Comparison of ENCODE assay signal across 9 cellular contexts in genomic region chr17:65556014-65556909, GRCh38. TPM values are rescaled to one million over a fixed set of nuclear protein-coding genes. Genes with fewer than 3 reads are reported as not detected.
A peak's percentile ranks its signal among the peaks of the same experiment; 100 is the strongest.
DNase-seq lines count a peak whose midpoint lies in the region; ATAC-seq and TF ChIP-seq lines count a peak whose summit lies in the region.
"Had no signal": no experiment of that assay in that cellular context is flagged by ENCODE, and none has a peak within 500 bp of the region (broad histone marks: within the 10 kb centered on the region; RNA-seq: fewer than 3 reads in every experiment).

No MANE protein-coding gene starts in this region.

- H3K9me3 Mint-ChIP-seq in GM23338: no peaks in the 10 kb centered on the region
- H3K9me3 Mint-ChIP-seq in naive B cell: no peaks in the 10 kb centered on the region
- H3K9me3 Mint-ChIP-seq: T-helper 1 cell treated with Interleukin-12 subunit alpha and Interleukin-12 subunit beta and Interleukin-4 antibody, amounts not matched to agents 30 μg/mL and 1 μg/mL, for 36 hours had no signal

- H3K36me3 Mint-ChIP-seq in GM23338 (ENCODE audit: low read depth) (peaks cover 12% of the 10 kb centered on the region; the same call in 2 of the 3 replicates), naive B cell (no peaks in the 10 kb centered on the region)

- H3K36me3 ChIP-seq in GM23338 (ENCODE audit: insufficient read depth): peaks cover 13% of the 10 kb centered on the region; the same call in 1 of the 2 replicates

- peaks cover 5% of the 10 kb centered on the region for H3K27me3 ChIP-seq in GM23338 (ENCODE audit: insufficient read depth)

- H3K4me1 Mint-ChIP-seq in GM23338: peaks cover 12% of the 10 kb centered on the region
- peaks cover 6 to 13% (median 11%) of the 10 kb centered on the region in 3 donors for H3K4me1 Mint-ChIP-seq in naive B cell

- H4K20me1 ChIP-seq in GM23338 (replicated peaks; ENCODE audit: insufficient read depth): peaks cover 47% of the 10 kb centered on the region

- H3K4me2 ChIP-seq in GM23338: no peak overlapping the region; the same call in 1 of the 2 replicates

- ATAC-seq in GM23338 (peak; percentile 40), naive B cell (ENCODE audit: low read depth in 2 of 2) (peak; percentile 40 to 47), HG03565 (IDR thresholded peaks at IDR 0.05; ENCODE audit: unreplicated experiment) (no peak)

- no peaks in the 10 kb centered on the region for H3K9me2 ChIP-seq in GM23338 (ENCODE audit: insufficient read depth)

- TF ChIP-seq CTCF in GM23338 (conservative IDR thresholded peaks at IDR 0.05; ENCODE audit: low read depth in 2 of 2): peak; percentile 85 to 92

- no peak for TF ChIP-seq POLR2A in erythroblast (IDR thresholded peaks at IDR 0.05; ENCODE audit: low read length)

- H3K27ac ChIP-seq in GM23338 (ENCODE audit: low read depth): no peak overlapping the region

- no peaks in the 10 kb centered on the region; the same call in none of the 2 replicates for H3K79me2 ChIP-seq in GM23338 (replicated peaks; ENCODE audit: insufficient read depth)

- H3K27ac Mint-ChIP-seq in GM23338: no peak overlapping the region
- H3K27ac Mint-ChIP-seq in naive B cell: no peak overlapping the region
- H3K27ac Mint-ChIP-seq: T-helper 1 cell treated with Interleukin-12 subunit alpha and Interleukin-12 subunit beta and Interleukin-4 antibody, amounts not matched to agents 30 μg/mL and 1 μg/mL, for 36 hours had no signal

- H3F3A ChIP-seq in GM23338 (replicated peaks; ENCODE audit: low read depth): 0 out of 2 replicates have a peak, but pooled peaks cover 3% of the 10 kb centered on the region

- peak; percentile 30 for DNase-seq in CMK (ENCODE audit: low read depth)
- DNase-seq in GM23338 (ENCODE audit: low spot score): peak; percentile 94
- peak; percentile 68 for DNase-seq in NCI-H510A treated with DMSO at 0.1 percent for 48 hours (lab: John Stamatoyannopoulos, UW)
- peak; percentile 77 for DNase-seq in activated CD8-positive, alpha-beta memory T cell treated with anti-CD3 and anti-CD28 coated beads, Interleukin-2, amount 50 U/mL, for 24 hours (ENCODE audit: extremely low read depth)
- peak; percentile 61 to 78 for DNase-seq in erythroblast (lab: John Stamatoyannopoulos, UW)
- DNase-seq in naive B cell: peak; percentile 49
- peak; percentile 72 to 84 for DNase-seq in stimulated activated CD8-positive, alpha-beta memory T cell treated with anti-CD3 and anti-CD28 coated beads, Interleukin-7, amount 100 ng/mL, for 4 hours (ENCODE audit: low read depth in 2 of 2)

- H2AFZ ChIP-seq in GM23338: no peak overlapping the region

- H3K4me1 ChIP-seq in GM23338 (ENCODE audit: insufficient read depth): peaks cover 23% of the 10 kb centered on the region

- H3K27me3 Mint-ChIP-seq in GM23338 (ENCODE audit: insufficient read depth, low read depth, poor library complexity) (peaks cover 4% of the 10 kb centered on the region), naive B cell (peaks cover 0 to 15% (median 7%) of the 10 kb centered on the region in 3 donors)

- H3K4me3 ChIP-seq in GM23338: peak overlapping the region; percentile 98

- H3K4me3 Mint-ChIP-seq in GM23338: no peak overlapping the region
- no peak overlapping the region for H3K4me3 Mint-ChIP-seq in naive B cell
- H3K4me3 Mint-ChIP-seq: T-helper 1 cell treated with Interleukin-12 subunit alpha and Interleukin-12 subunit beta and Interleukin-4 antibody, amounts not matched to agents 30 μg/mL and 1 μg/mL, for 36 hours had no signal

TF ChIP-seq in GM23338, 12 proteins besides CTCF, POLR2A, EP300 and RAD21:
- TF ChIP-seq ZNF114 (CRISPR knock-in tag; IDR thresholded peaks at IDR 0.05) (no peak), POLR2AphosphoS5 (IDR thresholded peaks at IDR 0.05; ENCODE audit: low read depth) (no peak), STAT1 (IDR thresholded peaks at IDR 0.05; ENCODE audit: unreplicated experiment) (no peak), CREB1 (CRISPR knock-in tag; IDR thresholded peaks at IDR 0.05; ENCODE audit: low read depth) (no peak), EZH2 (IDR thresholded peaks at IDR 0.05; ENCODE audit: low read depth, unreplicated experiment) (no peak), EZH2phosphoT487 (IDR thresholded peaks at IDR 0.05; ENCODE audit: unreplicated experiment) (no peak), ZNF331 (CRISPR knock-in tag; IDR thresholded peaks at IDR 0.05; ENCODE audit: low read depth) (no peak), REST (IDR thresholded peaks at IDR 0.05; ENCODE audit: unreplicated experiment) (no peak), NANOG (IDR thresholded peaks at IDR 0.05; ENCODE audit: borderline replicate concordance) (no peak)

RNA-seq across cellular contexts. Expression of gene AXIN2, which starts 5.2 kb away (rescaled TPM):
- total RNA-seq in GM23338 (2014; rRNA removed; shearing (Covaris generic)): 28.2 and 32.7 TPM in 2 replicates
- polyA plus RNA-seq in GM23338 (2016; fragmentation: Nextera tagmentation; extraction: Ambion mirVana) (8.0 and 9.4 TPM in 2 replicates), naive B cell (ENCODE audit: low read depth in 6 of 6) (1 to 10 TPM in 1 of 6 donors, under 1 TPM in 2, not detected in 3; 0.08 to 4.7 (median 0.69) TPM)

Comparison
In these comparisons a context has a peak if more than half of its experiments do, and no peak if none do; other contexts are left out.
1. DNase-seq: peak in every context shown above with its lines; median percentile 94 in GM23338; 78 in stimulated activated CD8-positive, alpha-beta memory T cell treated with anti-CD3 and anti-CD28 coated beads, Interleukin-7, amount 100 ng/mL, for 4 hours; 77 in activated CD8-positive, alpha-beta memory T cell treated with anti-CD3 and anti-CD28 coated beads, Interleukin-2, amount 50 U/mL, for 24 hours; 70 in erythroblast; 68 in NCI-H510A treated with DMSO at 0.1 percent for 48 hours; 49 in naive B cell; 30 in CMK.